In the genomic region with DNA sequence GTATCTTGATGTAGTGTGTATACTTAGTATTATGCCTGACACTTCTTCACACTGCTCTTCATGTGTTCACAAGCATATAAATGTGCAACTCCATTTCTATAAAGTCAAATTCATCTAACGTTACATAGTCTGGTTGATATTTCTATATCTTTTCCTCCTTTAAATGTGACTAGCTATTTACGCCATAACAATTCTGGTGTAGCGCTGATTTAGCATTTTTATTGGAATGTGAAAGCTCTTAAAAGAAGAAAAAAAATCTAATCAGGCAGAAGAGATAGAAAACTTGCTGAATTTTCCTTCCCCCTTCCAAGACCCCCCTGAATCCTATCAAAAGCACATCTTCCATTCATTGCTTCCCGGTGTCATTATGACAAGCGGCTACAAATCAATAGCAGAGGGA, we compare ENCODE assay signal across 36 cellular contexts.
"Had no signal": no experiment of that assay in that cellular context is flagged by ENCODE, and none has a peak within 500 bp of the region (broad histone marks: within the 10 kb centered on the region; RNA-seq: fewer than 3 reads in every experiment).

No MANE protein-coding gene starts in this region.

- H3K9me3 Mint-ChIP-seq: activated B cell treated with CpG ODN at 0.5 μM for 24 hours; activated CD4-positive, alpha-beta memory T cell treated with anti-CD3 and anti-CD28 coated beads for 36 hours; activated CD4-positive, alpha-beta T cell treated with anti-CD3 and anti-CD28 coated beads, Interleukin-2, amount 10 ng/mL, durations not matched to agents 24 days and 14 days; activated CD8-positive, alpha-beta T cell treated with anti-CD3 and anti-CD28 coated beads for 36 hours; activated naive CD4-positive, alpha-beta T cell treated with anti-CD3 and anti-CD28 coated beads for 36 hours; activated naive CD4-positive, alpha-beta T cell treated with anti-CD3 and anti-CD28 coated beads, Interleukin-2, amount 50 U/mL, for 72 hours; activated naive CD8-positive, alpha-beta T cell treated with anti-CD3 and anti-CD28 coated beads for 36 hours; activated T-cell treated with anti-CD3 and anti-CD28 coated beads, Interleukin-2, amount 50 U/mL, for 4 hours; activated T-cell treated with anti-CD3 and anti-CD28 coated beads, Interleukin-2, amount 50 U/mL, for 72 hours; activated T-helper 1 cell treated with anti-CD3 and anti-CD28 coated beads, Interleukin-12 subunit alpha, Interleukin-12 subunit beta, Interleukin-2, Interleukin-4 antibody, amounts not matched to agents 30 ng/mL and 10 ng/mL and 1 ng/mL, durations not matched to agents 14 hours and 24 hours and 36 hours; activated T-helper 17 cell treated with anti-CD3 and anti-CD28 coated beads, Interleukin-2, amount 50 U/mL, for 72 hours; T-helper 1 cell treated with Interleukin-12 subunit alpha and Interleukin-12 subunit beta and Interleukin-4 antibody, amounts not matched to agents 30 μg/mL and 1 μg/mL, for 36 hours; T-helper 2 cell treated with Interferon-gamma antibody and Interleukin-4, amounts not matched to agents 5 μg/mL and 100 μg/mL, for 36 hours had no signal

- H3K27me3 Mint-ChIP-seq: activated B cell treated with CpG ODN at 0.5 μM for 24 hours; activated CD4-positive, alpha-beta memory T cell treated with anti-CD3 and anti-CD28 coated beads for 36 hours; activated CD8-positive, alpha-beta T cell treated with anti-CD3 and anti-CD28 coated beads for 36 hours; activated T-helper 17 cell treated with anti-CD3 and anti-CD28 coated beads, Interleukin-2, amount 50 U/mL, for 72 hours had no signal

- DNase-seq: activated B cell treated with CpG ODN at 0.5 μM for 24 hours; activated CD4-positive, alpha-beta memory T cell treated with anti-CD3 and anti-CD28 coated beads for 36 hours; activated CD4-positive, alpha-beta T cell treated with anti-CD3 and anti-CD28 coated beads for 4 hours; activated CD4-positive, alpha-beta T cell treated with anti-CD3 and anti-CD28 coated beads, Interleukin-2, amount 10 ng/mL, durations not matched to agents 24 days and 14 days; activated CD4-positive, alpha-beta T cell treated with anti-CD3 and anti-CD28 coated beads, Interleukin-2, amount 50 U/mL, for 1 hour; activated CD4-positive, alpha-beta T cell treated with anti-CD3 and anti-CD28 coated beads, Interleukin-2, amount 50 U/mL, for 4 hours; activated CD4-positive, CD25-positive, alpha-beta regulatory T cell treated with anti-CD3 and anti-CD28 coated beads, Interleukin-2, amount 50 U/mL, for 72 hours; activated CD8-positive, alpha-beta memory T cell treated with anti-CD3 and anti-CD28 coated beads, Interleukin-2, amount 50 U/mL, for 4 hours; activated CD8-positive, alpha-beta T cell treated with anti-CD3 and anti-CD28 coated beads for 36 hours; activated effector memory CD4-positive, alpha-beta T cell treated with anti-CD3 and anti-CD28 coated beads, Interleukin-2, amount 50 U/mL, for 16 hours; activated gamma-delta T cell treated with Interleukin-2 at 50 U/mL for 16 hours; activated naive CD4-positive, alpha-beta T cell; activated naive CD4-positive, alpha-beta T cell treated with anti-CD3 and anti-CD28 coated beads for 36 hours; activated naive CD4-positive, alpha-beta T cell treated with anti-CD3 and anti-CD28 coated beads, Interleukin-2, amount 50 U/mL, for 16 hours; activated naive CD8-positive, alpha-beta T cell treated with anti-CD3 and anti-CD28 coated beads for 36 hours; activated T-cell treated with anti-CD3 and anti-CD28 coated beads for 4 hours; activated T-cell treated with anti-CD3 and anti-CD28 coated beads, Interleukin-2, amount 50 U/mL, for 1 hour; activated T-cell treated with anti-CD3 and anti-CD28 coated beads, Interleukin-2, amount 50 U/mL, for 4 hours; activated T-cell treated with anti-CD3 and anti-CD28 coated beads, Interleukin-2, amount 50 U/mL, for 72 hours; adrenal gland; amniotic stem cell; aorta; body of pancreas; brain microvascular endothelial cell; central memory CD4-positive, alpha-beta T cell; T-helper 2 cell; T-helper 9 cell had no signal

- FAIRE-seq: astrocyte, TTC549 had no signal

- H3K27ac ChIP-seq: adrenal gland, body of pancreas, brain microvascular endothelial cell, breast epithelium, VCaP had no signal

- ATAC-seq: activated CD8-positive, alpha-beta T cell treated with anti-CD3 and anti-CD28 coated beads for 36 hours; activated naive CD4-positive, alpha-beta T cell treated with anti-CD3 and anti-CD28 coated beads, Interleukin-2, amount 50 U/mL, for 72 hours; activated T-cell treated with anti-CD3 and anti-CD28 coated beads, Interleukin-2, amount 50 U/mL, for 4 hours; activated T-cell treated with anti-CD3 and anti-CD28 coated beads, Interleukin-2, amount 50 U/mL, for 72 hours; activated T-helper 17 cell treated with anti-CD3 and anti-CD28 coated beads, Interleukin-2, amount 50 U/mL, for 72 hours; body of pancreas had no signal

- H3K36me3 ChIP-seq: adrenal gland, brain microvascular endothelial cell, breast epithelium had no signal

- H3K36me3 Mint-ChIP-seq: activated CD4-positive, alpha-beta memory T cell treated with anti-CD3 and anti-CD28 coated beads for 36 hours; activated naive CD4-positive, alpha-beta T cell treated with anti-CD3 and anti-CD28 coated beads, Interleukin-2, amount 50 U/mL, for 72 hours; activated naive CD8-positive, alpha-beta T cell treated with anti-CD3 and anti-CD28 coated beads for 36 hours had no signal

- H3K4me1 Mint-ChIP-seq: activated B cell treated with CpG ODN at 0.5 μM for 24 hours had no signal

- H3K4me1 ChIP-seq: adrenal gland, body of pancreas, breast epithelium had no signal

- H3K27me3 ChIP-seq: adrenal gland, body of pancreas, brain microvascular endothelial cell, breast epithelium had no signal

- H3K9me3 ChIP-seq: adrenal gland, body of pancreas, breast epithelium had no signal

- H3K27ac Mint-ChIP-seq: activated B cell treated with CpG ODN at 0.5 μM for 24 hours; activated CD4-positive, alpha-beta memory T cell treated with anti-CD3 and anti-CD28 coated beads for 36 hours; activated CD4-positive, alpha-beta T cell treated with anti-CD3 and anti-CD28 coated beads, Interleukin-2, amount 10 ng/mL, durations not matched to agents 24 days and 14 days; activated CD8-positive, alpha-beta T cell treated with anti-CD3 and anti-CD28 coated beads for 36 hours; activated naive CD4-positive, alpha-beta T cell treated with anti-CD3 and anti-CD28 coated beads, Interleukin-2, amount 50 U/mL, for 72 hours; activated naive CD8-positive, alpha-beta T cell treated with anti-CD3 and anti-CD28 coated beads for 36 hours; activated T-cell treated with anti-CD3 and anti-CD28 coated beads, Interleukin-2, amount 50 U/mL, for 72 hours; activated T-helper 1 cell treated with anti-CD3 and anti-CD28 coated beads, Interleukin-12 subunit alpha, Interleukin-12 subunit beta, Interleukin-2, Interleukin-4 antibody, amounts not matched to agents 30 ng/mL and 10 ng/mL and 1 ng/mL, durations not matched to agents 14 hours and 24 hours and 36 hours; activated T-helper 17 cell treated with anti-CD3 and anti-CD28 coated beads, Interleukin-2, amount 50 U/mL, for 72 hours; T-helper 1 cell treated with Interleukin-12 subunit alpha and Interleukin-12 subunit beta and Interleukin-4 antibody, amounts not matched to agents 30 μg/mL and 1 μg/mL, for 36 hours; T-helper 2 cell treated with Interferon-gamma antibody and Interleukin-4, amounts not matched to agents 5 μg/mL and 100 μg/mL, for 36 hours had no signal

- H3K4me3 Mint-ChIP-seq: activated B cell treated with CpG ODN at 0.5 μM for 24 hours; activated CD4-positive, alpha-beta memory T cell treated with anti-CD3 and anti-CD28 coated beads for 36 hours; activated CD4-positive, alpha-beta T cell treated with anti-CD3 and anti-CD28 coated beads, Interleukin-2, amount 10 ng/mL, durations not matched to agents 24 days and 14 days; activated CD8-positive, alpha-beta T cell treated with anti-CD3 and anti-CD28 coated beads for 36 hours; activated naive CD4-positive, alpha-beta T cell treated with anti-CD3 and anti-CD28 coated beads for 36 hours; activated naive CD8-positive, alpha-beta T cell treated with anti-CD3 and anti-CD28 coated beads for 36 hours; activated T-cell treated with anti-CD3 and anti-CD28 coated beads, Interleukin-2, amount 50 U/mL, for 4 hours; activated T-cell treated with anti-CD3 and anti-CD28 coated beads, Interleukin-2, amount 50 U/mL, for 72 hours; activated T-helper 1 cell treated with anti-CD3 and anti-CD28 coated beads, Interleukin-12 subunit alpha, Interleukin-12 subunit beta, Interleukin-2, Interleukin-4 antibody, amounts not matched to agents 30 ng/mL and 10 ng/mL and 1 ng/mL, durations not matched to agents 14 hours and 24 hours and 36 hours; activated T-helper 17 cell treated with anti-CD3 and anti-CD28 coated beads, Interleukin-2, amount 50 U/mL, for 72 hours; T-helper 1 cell treated with Interleukin-12 subunit alpha and Interleukin-12 subunit beta and Interleukin-4 antibody, amounts not matched to agents 30 μg/mL and 1 μg/mL, for 36 hours; T-helper 2 cell treated with Interferon-gamma antibody and Interleukin-4, amounts not matched to agents 5 μg/mL and 100 μg/mL, for 36 hours had no signal

- H3K4me3 ChIP-seq: adrenal gland, body of pancreas, breast epithelium had no signal
